ENCODE assay signal across 13 cellular contexts in the genomic region with DNA sequence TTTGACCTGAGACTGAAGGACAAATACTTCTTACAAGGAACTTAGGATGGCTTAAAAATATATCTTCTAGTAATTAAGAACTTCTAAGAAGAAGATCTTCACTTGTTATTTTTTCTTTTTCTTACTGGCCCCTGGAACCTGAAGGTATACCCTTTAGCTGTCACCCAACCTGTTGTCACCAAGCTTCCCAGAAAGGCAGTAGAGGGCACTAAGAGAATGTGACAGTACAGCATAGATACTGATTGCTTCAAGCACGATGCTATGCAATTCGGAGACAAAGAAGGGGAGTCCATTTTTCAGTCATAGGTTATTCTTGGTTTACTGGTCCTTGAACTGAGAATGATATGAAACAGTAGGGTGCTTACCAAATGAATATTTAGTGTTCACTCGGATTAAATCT.
DNase-seq lines count a peak whose midpoint lies in the region; TF ChIP-seq lines count a peak whose summit lies in the region.
"Had no signal": no experiment of that assay in that cellular context is flagged by ENCODE, and none has a peak within 500 bp of the region (broad histone marks: within the 10 kb centered on the region; RNA-seq: fewer than 3 reads in every experiment).

No MANE protein-coding gene starts in this region.

- no peak overlapping the region for H3K27ac ChIP-seq in SK-N-SH (ENCODE audit: low read depth in 2 of 2, low read length in 1 of 2)
- no peak overlapping the region for H3K27ac ChIP-seq in effector memory CD4-positive, alpha-beta T cell (ENCODE audit: insufficient read depth, low read length, poor library complexity, severe bottlenecking)
- H3K27ac ChIP-seq: thoracic aorta had no signal

- TF ChIP-seq EP300 in SK-N-SH (IDR thresholded peaks at IDR 0.05; ENCODE audit: borderline replicate concordance in 1 of 2, low read depth in 1 of 2, low read length in 1 of 2): no peak

- H3K9me2 ChIP-seq in Loucy (replicated peaks; ENCODE audit: low read depth, low read length): no peaks in the 10 kb centered on the region
- no peaks in the 10 kb centered on the region for H3K9me2 ChIP-seq in SK-N-SH

- CTCF ChIA-PET in SK-N-SH (lab: Yijun Ruan, JAX): interaction anchor here (1.0 kb wide), 1 partner anchor 40 kb away, joined by 3 read pairs; no protein-coding TSS in a partner anchor

- no peak overlapping the region for H3K9ac ChIP-seq in Loucy (ENCODE audit: low read depth, low read length, poor library complexity, severe bottlenecking)
- no peak overlapping the region for H3K9ac ChIP-seq in SK-N-SH

- DNase-seq in DMS 273 (lab: John Stamatoyannopoulos, UW; ENCODE audit: unreplicated experiment): peak; percentile 1
- no peak for DNase-seq in DMS 273 treated with DMSO at 0.1 percent for 48 hours (lab: John Stamatoyannopoulos, UW)
- peak; percentile 7 for DNase-seq in SK-N-SH
- DNase-seq in inferior parietal cortex (ENCODE audit: extremely low spot score): peak; percentile 25
- DNase-seq in effector memory CD4-positive, alpha-beta T cell: no peak
- no peak for DNase-seq in effector CD4-positive, alpha-beta T cell
- DNase-seq in activated gamma-delta T cell treated with Interleukin-2 at 50 U/mL for 16 hours: no peak
- DNase-seq: activated T-cell treated with anti-CD3 and anti-CD28 coated beads for 4 hours, NCI-H2081 treated with DMSO at 0.1 percent for 48 hours, T-helper 17 cell had no signal

- H4K20me1 ChIP-seq in Loucy (ENCODE audit: insufficient read depth, low read length, poor library complexity, severe bottlenecking) (no peaks in the 10 kb centered on the region), SK-N-SH (ENCODE audit: insufficient read depth) (no peaks in the 10 kb centered on the region)

- H2AFZ ChIP-seq in Loucy (ENCODE audit: low read length) (no peak overlapping the region), SK-N-SH (ENCODE audit: low read depth) (no peak overlapping the region)

- H3F3A ChIP-seq in Loucy (ENCODE audit: low read depth) (no peaks in the 10 kb centered on the region), SK-N-SH (replicated peaks; ENCODE audit: insufficient read depth) (peaks cover 3% of the 10 kb centered on the region)

- H3K4me2 ChIP-seq in Loucy (ENCODE audit: low read depth, low read length, poor library complexity, severe bottlenecking) (no peak overlapping the region), SK-N-SH (no peak overlapping the region)

- TF ChIP-seq CTCF in Loucy (conservative IDR thresholded peaks at IDR 0.05; ENCODE audit: low read length): peak; percentile 42
- TF ChIP-seq CTCF in SK-N-SH (IDR thresholded peaks at IDR 0.05): peak; percentile 18; the same call in 1 of the 2 replicates

- peak; percentile 65 for TF ChIP-seq RAD21 in SK-N-SH (IDR thresholded peaks at IDR 0.05; ENCODE audit: low read length)

- POLR2A ChIA-PET in SK-N-SH (lab: Yijun Ruan, JAX): no interaction called here

- H3K27me3 ChIP-seq in Loucy (ENCODE audit: insufficient read depth, low read length, poor library complexity, severe bottlenecking) (no peaks in the 10 kb centered on the region), SK-N-SH (ENCODE audit: insufficient read depth) (no peaks in the 10 kb centered on the region)
- no peaks in the 10 kb centered on the region for H3K27me3 ChIP-seq in effector memory CD4-positive, alpha-beta T cell (replicated peaks; ENCODE audit: control insufficient read depth, insufficient read depth, low read length, poor library complexity, severe bottlenecking)

- H3K4me1 ChIP-seq in Loucy (ENCODE audit: insufficient read depth, low read length, poor library complexity, severe bottlenecking) (no peaks in the 10 kb centered on the region), SK-N-SH (ENCODE audit: control insufficient read depth in 1 of 2, insufficient read depth in 2 of 2, low read depth in 1 of 2, low read length in 1 of 2) (no peaks in the 10 kb centered on the region; a peak in 1 of 4 replicates)
- no peaks in the 10 kb centered on the region for H3K4me1 ChIP-seq in effector memory CD4-positive, alpha-beta T cell (ENCODE audit: control insufficient read depth, insufficient read depth, low read length, poor library complexity, severe bottlenecking)

- H3K9me3 ChIP-seq in Loucy (ENCODE audit: insufficient read depth, low read depth, low read length) (no peaks in the 10 kb centered on the region), SK-N-SH (no peaks in the 10 kb centered on the region)
- H3K9me3 ChIP-seq in effector memory CD4-positive, alpha-beta T cell (ENCODE audit: control insufficient read depth, low read length): no peaks in the 10 kb centered on the region
- H3K9me3 ChIP-seq: thoracic aorta had no signal

- 61% methylated on average over 3 of the region's 3 CpGs for WGBS in SK-N-SH (ENCODE audit: low lambda C conversion rate)

- no peak overlapping the region for H3K4me3 ChIP-seq in Loucy (ENCODE audit: low read length, poor library complexity, severe bottlenecking)
- no peak overlapping the region for H3K4me3 ChIP-seq in SK-N-SH (ENCODE audit: low read depth in 2 of 2, low read length in 1 of 2)
- H3K4me3 ChIP-seq in effector memory CD4-positive, alpha-beta T cell (ENCODE audit: insufficient read depth, low read depth, low read length, poor library complexity, severe bottlenecking): no peak overlapping the region
- H3K4me3 ChIP-seq: lung, thoracic aorta had no signal

- H3K79me2 ChIP-seq in Loucy (ENCODE audit: insufficient read depth, low read length): no peaks in the 10 kb centered on the region
- no peaks in the 10 kb centered on the region for H3K79me2 ChIP-seq in SK-N-SH (ENCODE audit: insufficient read depth)

- H3K36me3 ChIP-seq in Loucy (ENCODE audit: insufficient read depth, low read length) (no peaks in the 10 kb centered on the region), SK-N-SH (replicated peaks in 1 of 2; ENCODE audit: control insufficient read depth in 1 of 2, insufficient read depth in 2 of 2, low read length in 1 of 2) (no peaks in the 10 kb centered on the region)
- no peaks in the 10 kb centered on the region for H3K36me3 ChIP-seq in effector memory CD4-positive, alpha-beta T cell (ENCODE audit: control insufficient read depth, insufficient read depth, low read length)
- H3K36me3 ChIP-seq: thoracic aorta had no signal

TF ChIP-seq in SK-N-SH, 30 proteins besides CTCF, POLR2A, EP300 and RAD21:
- TF ChIP-seq SMC3 (IDR thresholded peaks at IDR 0.05; ENCODE audit: low read depth, low read length) (peak; percentile 33; the same call in 1 of the 2 replicates), TEAD4 (IDR thresholded peaks at IDR 0.05; ENCODE audit: borderline replicate concordance, insufficient read depth) (no peak)

Comparison
In these comparisons a context has a peak if more than half of its experiments do, and no peak if none do; other contexts are left out.
1. DNase-seq: peak in DMS 273 (single experiment), SK-N-SH (single experiment) and inferior parietal cortex (single experiment); none in DMS 273 treated with DMSO at 0.1 percent for 48 hours (single experiment), effector memory CD4-positive, alpha-beta T cell (0 of 3), effector CD4-positive, alpha-beta T cell (single experiment) and activated gamma-delta T cell treated with Interleukin-2 at 50 U/mL for 16 hours (single experiment).